ENCODE assay signal across 10 cellular contexts in genomic region chr19:6674868-6675305, GRCh38. TPM values are rescaled to one million over a fixed set of nuclear protein-coding genes. Genes with fewer than 3 reads are reported as not detected.
A peak's percentile ranks its signal among the peaks of the same experiment; 100 is the strongest.
DNase-seq lines count a peak whose midpoint lies in the region; ATAC-seq and TF ChIP-seq lines count a peak whose summit lies in the region.
"Had no signal": no experiment of that assay in that cellular context is flagged by ENCODE, and none has a peak within 500 bp of the region (broad histone marks: within the 10 kb centered on the region; RNA-seq: fewer than 3 reads in every experiment).

No MANE protein-coding gene starts in this region.

- no peak for TF ChIP-seq POLR2A in transverse colon (IDR thresholded peaks at IDR 0.05)

- peaks cover 19% of the 10 kb centered on the region for H3K4me1 ChIP-seq in effector memory CD4-positive, alpha-beta T cell (ENCODE audit: control insufficient read depth, insufficient read depth, low read length, poor library complexity, severe bottlenecking)
- peaks cover 0 to 3% (median 0%) of the 10 kb centered on the region in 4 donors for H3K4me1 ChIP-seq in transverse colon
- H3K4me1 ChIP-seq: HAP-1 had no signal

- H3K36me3 Mint-ChIP-seq in natural killer cell treated with Interleukin-12 subunit alpha and Interleukin-12 subunit beta and Interleukin-15 and Interleukin-18, amount 100 ng/mL, for 72 hours = no peaks in the 10 kb centered on the region
- H3K36me3 Mint-ChIP-seq in mesothelial cell of epicardium = peaks cover 2% of the 10 kb centered on the region

- 39% methylated on average over 8 of the region's 8 CpGs; no CpG with 5 or more reads in 1 of the 2 donors for WGBS in transverse colon (ENCODE audit: low coverage in 1 of 2), 2 donors

- no peak for TF ChIP-seq EP300 in transverse colon (IDR thresholded peaks at IDR 0.05; ENCODE audit: low read depth)

- peak overlapping the region; percentile 76 for H3K4me3 Mint-ChIP-seq in natural killer cell treated with Interleukin-12 subunit alpha and Interleukin-12 subunit beta and Interleukin-15 and Interleukin-18, amount 100 ng/mL, for 72 hours
- H3K4me3 Mint-ChIP-seq in mesothelial cell of epicardium = no peak overlapping the region

- no peak overlapping the region for H3K27ac ChIP-seq in effector memory CD4-positive, alpha-beta T cell (ENCODE audit: insufficient read depth, low read length, poor library complexity, severe bottlenecking)
- no peak overlapping the region for H3K27ac ChIP-seq in transverse colon
- H3K27ac ChIP-seq: ovary had no signal

- intact Hi-C loops in transverse colon (cut with DNase I; ENCODE audit: low total_unique reads) = no loop called here

- CTCF ChIA-PET in BJ (lab: Yijun Ruan, JAX) = no interaction called here

- H3K27ac Mint-ChIP-seq in natural killer cell treated with Interleukin-12 subunit alpha and Interleukin-12 subunit beta and Interleukin-15 and Interleukin-18, amount 100 ng/mL, for 72 hours = peak overlapping the region; percentile 55 to 56
- no peak overlapping the region for H3K27ac Mint-ChIP-seq in mesothelial cell of epicardium

- peak; percentile 78 to 79 for ATAC-seq in natural killer cell treated with Interleukin-12 subunit alpha and Interleukin-12 subunit beta and Interleukin-15 and Interleukin-18, amount 100 ng/mL, for 72 hours

- TF ChIP-seq CTCF in BJ (IDR thresholded peaks at IDR 0.05; ENCODE audit: insufficient read depth, low read depth, low read length) (0 out of 2 replicates have a peak, but pooled peaks have one; percentile 2), GM20000 (IDR thresholded peaks at IDR 0.05; ENCODE audit: extremely low read depth, missing control alignments) (peak; percentile 26), transverse colon (IDR thresholded peaks at IDR 0.05) (no peak), mesothelial cell of epicardium (IDR thresholded peaks at IDR 0.05; ENCODE audit: unreplicated experiment) (no peak)

- no peak overlapping the region for H3K4me3 ChIP-seq in BJ (ENCODE audit: low read depth, low read length)
- H3K4me3 ChIP-seq in MG63 = no peak overlapping the region
- H3K4me3 ChIP-seq in effector memory CD4-positive, alpha-beta T cell (ENCODE audit: insufficient read depth, low read depth, low read length, poor library complexity, severe bottlenecking) = no peak overlapping the region
- H3K4me3 ChIP-seq in transverse colon = no peak overlapping the region
- H3K4me3 ChIP-seq: HAP-1, ovary had no signal

- peaks cover 0 to 3% of the 10 kb centered on the region in 2 donors for H3K27me3 Mint-ChIP-seq in natural killer cell treated with Interleukin-12 subunit alpha and Interleukin-12 subunit beta and Interleukin-15 and Interleukin-18, amount 100 ng/mL, for 72 hours
- H3K27me3 Mint-ChIP-seq in mesothelial cell of epicardium (ENCODE audit: low read depth) = peaks cover 10% of the 10 kb centered on the region

- no peaks in the 10 kb centered on the region for H3K9me3 ChIP-seq in MG63
- H3K9me3 ChIP-seq in effector memory CD4-positive, alpha-beta T cell (ENCODE audit: control insufficient read depth, low read length) = no peaks in the 10 kb centered on the region
- no peaks in the 10 kb centered on the region for H3K9me3 ChIP-seq in transverse colon
- H3K9me3 ChIP-seq: HAP-1, ovary had no signal

- H3K27me3 ChIP-seq in BJ (ENCODE audit: control insufficient read depth, insufficient read depth, low read length) (no peaks in the 10 kb centered on the region), MG63 (no peaks in the 10 kb centered on the region), transverse colon (no peaks in the 10 kb centered on the region)
- no peaks in the 10 kb centered on the region for H3K27me3 ChIP-seq in effector memory CD4-positive, alpha-beta T cell (replicated peaks; ENCODE audit: control insufficient read depth, insufficient read depth, low read length, poor library complexity, severe bottlenecking)
- H3K27me3 ChIP-seq: ovary had no signal

- H3K4me1 Mint-ChIP-seq in natural killer cell treated with Interleukin-12 subunit alpha and Interleukin-12 subunit beta and Interleukin-15 and Interleukin-18, amount 100 ng/mL, for 72 hours (ENCODE audit: low read depth in 2 of 2) = peaks cover 57 to 68% of the 10 kb centered on the region in 2 donors
- H3K4me1 Mint-ChIP-seq in mesothelial cell of epicardium = peaks cover 4% of the 10 kb centered on the region

- DNase-seq in BJ (ENCODE audit: low read depth) (peak; percentile 1), GM20000 (ENCODE audit: low spot score) (peak; percentile 90), MG63 (peak; percentile 71), transverse colon (peak; percentile 67), mesothelial cell of epicardium (ENCODE audit: low spot score in 2 of 2, unreplicated experiment in 2 of 2) (no peak)
- peak; percentile 88 to 91 for DNase-seq in activated CD4-positive, alpha-beta T cell treated with anti-CD3 and anti-CD28 coated beads, Interleukin-2, amount 50 U/mL, for 4 hours
- DNase-seq in effector memory CD4-positive, alpha-beta T cell = peak; percentile 74 to 82 (median 82)
- peak; percentile 94 for DNase-seq in natural killer cell treated with Interleukin-12 subunit alpha and Interleukin-12 subunit beta and Interleukin-15 and Interleukin-18, amount 100 ng/mL, for 72 hours (ENCODE audit: low spot score)

- peaks cover 4% of the 10 kb centered on the region for H3K9me3 Mint-ChIP-seq in natural killer cell treated with Interleukin-12 subunit alpha and Interleukin-12 subunit beta and Interleukin-15 and Interleukin-18, amount 100 ng/mL, for 72 hours
- peaks cover 16% of the 10 kb centered on the region for H3K9me3 Mint-ChIP-seq in mesothelial cell of epicardium

- H3K36me3 ChIP-seq in BJ (ENCODE audit: control insufficient read depth, insufficient read depth, low read length) (no peaks in the 10 kb centered on the region), MG63 (no peaks in the 10 kb centered on the region), transverse colon (no peaks in the 10 kb centered on the region)
- no peaks in the 10 kb centered on the region for H3K36me3 ChIP-seq in effector memory CD4-positive, alpha-beta T cell (ENCODE audit: control insufficient read depth, insufficient read depth, low read length)
- H3K36me3 ChIP-seq: HAP-1, ovary had no signal

- in situ Hi-C loops in transverse colon (cut with MboI; ENCODE audit: low pct_ligation_motif_present in 1 of 4, low pct_unique_long_range_greater_than_20kb in 1 of 4, low sequenced_read_pairs in 3 of 4) = no loop called here

- POLR2A ChIA-PET in BJ (lab: Charles Lee) = no interaction called here

RNA-seq across cellular contexts. Expression of gene TNFSF14, which starts 4.9 kb away (rescaled TPM):
- not detected in 2 replicates for polyA plus RNA-seq in BJ (2011; rRNA removed)
- not detected in 2 replicates for polyA minus RNA-seq in BJ (2011; rRNA and poly(A)+ RNA removed)
- not detected in 2 replicates for total RNA-seq in MG63 (2014; rRNA removed; shearing (Covaris generic); ENCODE audit: low replicate concordance)
- 10 to 100 TPM in 1 of 2 donors, 1 to 10 TPM in 1; 4.5 to 11.3 TPM for total RNA-seq in natural killer cell treated with Interleukin-12 subunit alpha and Interleukin-12 subunit beta and Interleukin-15 and Interleukin-18, amount 100 ng/mL, for 72 hours
- total RNA-seq in transverse colon = under 1 TPM in 2 of 4 donors, not detected in 2; 0.27 to 0.48 TPM
- total RNA-seq in mesothelial cell of epicardium = 0.07 to 0.09 TPM in 2 of 3 replicates, not detected in the other

RNA-seq across cellular contexts. Expression of gene C3, which starts 45.6 kb away (rescaled TPM):
- 10.0 and 14.7 TPM in 2 replicates for polyA plus RNA-seq in BJ (2011; rRNA removed)
- 6.3 TPM in 2 replicates for polyA minus RNA-seq in BJ (2011; rRNA and poly(A)+ RNA removed)
- 2.2 and 7.5 TPM in 2 replicates for total RNA-seq in MG63 (2014; rRNA removed; shearing (Covaris generic); ENCODE audit: low replicate concordance)
- total RNA-seq in natural killer cell treated with Interleukin-12 subunit alpha and Interleukin-12 subunit beta and Interleukin-15 and Interleukin-18, amount 100 ng/mL, for 72 hours = 1 to 10 TPM; 3.5 to 9.2 TPM
- 100 to 1,000 TPM in 3 of 4 donors, 10 to 100 TPM in 1; 50.1 to 351 (median 194) TPM for total RNA-seq in transverse colon
- 23.1 to 35.3 TPM (median 24.5 TPM) in 3 replicates for total RNA-seq in mesothelial cell of epicardium

Comparison
In these comparisons a context has a peak if more than half of its experiments do, and no peak if none do; other contexts are left out.
1. DNase-seq: peak in BJ (single experiment), GM20000 (single experiment), MG63 (single experiment), activated CD4-positive, alpha-beta T cell treated with anti-CD3 and anti-CD28 coated beads, Interleukin-2, amount 50 U/mL, for 4 hours (2 of 2), effector memory CD4-positive, alpha-beta T cell (3 of 3), natural killer cell treated with Interleukin-12 subunit alpha and Interleukin-12 subunit beta and Interleukin-15 and Interleukin-18, amount 100 ng/mL, for 72 hours (single experiment) and transverse colon (single experiment); none in mesothelial cell of epicardium (0 of 2).
2. CTCF ChIP-seq: peak in BJ (single experiment) and GM20000 (single experiment); none in transverse colon (0 of 5) and mesothelial cell of epicardium (single experiment).